26 cellular contexts compared by ENCODE assay signal in the genomic region with DNA sequence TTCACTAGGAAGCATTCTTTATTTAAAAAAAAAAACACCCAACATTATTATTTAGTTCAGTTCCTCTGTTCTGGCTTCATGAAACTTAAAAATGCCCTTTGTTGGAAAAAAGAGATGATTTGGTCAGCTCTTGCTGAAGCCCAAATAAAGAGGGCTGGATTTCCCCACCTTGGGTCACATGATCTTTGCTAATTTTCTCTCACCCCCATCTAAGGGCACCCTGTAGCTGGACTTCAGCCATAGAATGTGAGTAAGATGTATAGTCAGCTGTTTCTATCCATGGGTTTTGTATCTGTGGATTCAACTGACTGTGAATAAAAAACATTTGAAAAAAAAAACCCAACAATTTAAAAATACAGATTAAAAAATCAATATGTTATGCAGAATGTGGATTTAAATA.
"Had no signal": no experiment of that assay in that cellular context is flagged by ENCODE, and none has a peak within 500 bp of the region (broad histone marks: within the 10 kb centered on the region; RNA-seq: fewer than 3 reads in every experiment).

No MANE protein-coding gene starts in this region.

- FAIRE-seq: astrocyte, TTC549 had no signal

- H3K4me3 ChIP-seq: cardiac muscle cell, PC-9, SK-N-MC had no signal

- H3K27ac ChIP-seq: cardiac muscle cell, PC-9, SK-N-MC had no signal

- ATAC-seq: activated T-helper 17 cell treated with anti-CD3 and anti-CD28 coated beads, Interleukin-2, amount 50 U/mL, for 72 hours; Right ventricle myocardium inferior; T-cell had no signal

- DNase-seq: activated B cell treated with CpG ODN at 0.5 μM for 24 hours; activated CD4-positive, alpha-beta T cell treated with anti-CD3 and anti-CD28 coated beads for 1 hour; activated CD4-positive, alpha-beta T cell treated with anti-CD3 and anti-CD28 coated beads, Interleukin-2, amount 10 ng/mL, durations not matched to agents 24 days and 14 days; activated CD4-positive, alpha-beta T cell treated with anti-CD3 and anti-CD28 coated beads, Interleukin-2, amount 50 U/mL, for 48 hours; activated gamma-delta T cell; activated naive CD4-positive, alpha-beta T cell treated with anti-CD3 and anti-CD28 coated beads for 36 hours; activated T-cell treated with anti-CD3 and anti-CD28 coated beads for 4 hours; activated T-cell treated with anti-CD3 and anti-CD28 coated beads, Interleukin-2, amount 50 U/mL, for 48 hours; amygdala; MM.1S; NCI-H1105; NCI-H1436 treated with DMSO at 0.1 percent for 48 hours; NCI-H187; NCI-H2081; NCI-H510A treated with DMSO at 0.1 percent for 48 hours; NCI-H69; PC-9; T-cell; T-helper 2 cell; T1000 had no signal

- H3K4me2 ChIP-seq: PC-9 had no signal

- H3K36me3 ChIP-seq: cardiac muscle cell had no signal

- H2AFZ ChIP-seq: PC-9 had no signal

- H3K27me3 ChIP-seq: cardiac muscle cell had no signal
